24 cellular contexts compared by ENCODE assay signal in the genomic region with DNA sequence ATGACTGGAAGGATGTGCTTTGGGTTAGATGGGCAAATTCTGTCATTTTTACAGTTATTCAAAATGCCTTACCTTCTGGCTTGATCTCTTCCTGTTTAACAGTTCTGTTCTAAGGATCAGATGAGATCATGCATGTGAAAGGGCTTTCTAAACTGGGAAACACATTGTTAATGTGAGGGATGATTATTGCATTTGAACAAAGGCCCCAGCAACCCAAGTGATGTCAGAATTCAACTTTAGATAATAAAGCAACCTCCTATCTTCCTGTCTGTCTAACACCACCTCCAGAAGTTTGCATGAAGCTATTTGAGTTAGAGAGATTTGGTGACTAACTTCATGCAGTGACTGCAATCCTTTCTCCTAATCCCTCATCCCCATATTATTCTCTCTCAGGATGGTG.
A peak's percentile ranks its signal among the peaks of the same experiment; 100 is the strongest.
DNase-seq lines count a peak whose midpoint lies in the region; ATAC-seq, FAIRE-seq and TF ChIP-seq lines count a peak whose summit lies in the region.
"Had no signal": no experiment of that assay in that cellular context is flagged by ENCODE, and none has a peak within 500 bp of the region (broad histone marks: within the 10 kb centered on the region; RNA-seq: fewer than 3 reads in every experiment).

No MANE protein-coding gene starts in this region.

- H3K36me3 Mint-ChIP-seq in stimulated activated effector memory CD8-positive, alpha-beta T cell treated with anti-CD3 and anti-CD28 coated beads, Interleukin-12 subunit alpha, Interleukin-12 subunit beta, amount 100 ng/mL, for 72 hours, result no peaks in the 10 kb centered on the region
- H3K36me3 Mint-ChIP-seq: WTC11 had no signal

- no peaks in the 10 kb centered on the region for H3K9me3 ChIP-seq in endothelial cell of umbilical vein (replicated peaks; ENCODE audit: control insufficient read depth, insufficient read depth, low read length)
- H3K9me3 ChIP-seq: body of pancreas, SJCRH30, tibial nerve had no signal

- peak overlapping the region; percentile 3 for H3K27ac Mint-ChIP-seq in stimulated activated effector memory CD8-positive, alpha-beta T cell treated with anti-CD3 and anti-CD28 coated beads, Interleukin-12 subunit alpha, Interleukin-12 subunit beta, amount 100 ng/mL, for 72 hours
- H3K27ac Mint-ChIP-seq: activated CD4-positive, alpha-beta T cell treated with anti-CD3 and anti-CD28 coated beads, Interleukin-2, amount 10 ng/mL, durations not matched to agents 7 days and 5 days; activated naive CD8-positive, alpha-beta T cell treated with anti-CD3 and anti-CD28 coated beads, Interleukin-2, amount 50 U/mL, for 24 hours; CD4-positive, CD25-positive, alpha-beta regulatory T cell; WTC11 had no signal

- H2AFZ ChIP-seq in endothelial cell of umbilical vein (ENCODE audit: low read depth, low read length), result no peak overlapping the region

- H3K9ac ChIP-seq in endothelial cell of umbilical vein (replicated peaks; ENCODE audit: extremely low read depth, insufficient read depth, low read length), result no peak overlapping the region

- dilution Hi-C loops in endothelial cell of umbilical vein (cut with MboI; ENCODE audit: extremely low pct_ligation_motif_present, low sequenced_read_pairs), result no loop called here

- BruUV-seq in endothelial cell of umbilical vein (replicated peaks; lab: Mats Ljungman, UMichigan), result no TSS peak

- FAIRE-seq in GM12892 (lab: Jason Lieb, UNC) (peak; percentile 9), endothelial cell of umbilical vein (lab: Jason Lieb, UNC) (peak; percentile 77)
- FAIRE-seq: frontal cortex, small intestine had no signal

- peaks cover 16% of the 10 kb centered on the region for H3K4me1 Mint-ChIP-seq in stimulated activated effector memory CD8-positive, alpha-beta T cell treated with anti-CD3 and anti-CD28 coated beads, Interleukin-12 subunit alpha, Interleukin-12 subunit beta, amount 100 ng/mL, for 72 hours

- H3K9me1 ChIP-seq in endothelial cell of umbilical vein (replicated peaks; ENCODE audit: control insufficient read depth, extremely low read depth, insufficient read depth, low read length), result no peaks in the 10 kb centered on the region

- intact Hi-C loops in endothelial cell of umbilical vein (cut with micrococcal nuclease), result no loop called here

- no peaks in the 10 kb centered on the region for H3K27me3 ChIP-seq in endothelial cell of umbilical vein (ENCODE audit: control insufficient read depth in 2 of 2, insufficient read depth in 2 of 2, low read length in 2 of 2)
- H3K27me3 ChIP-seq: body of pancreas, SJCRH30, tibial nerve had no signal

- H3K27ac ChIP-seq in endothelial cell of umbilical vein (ENCODE audit: insufficient read depth, low read depth, low read length), result peak overlapping the region; percentile 61
- H3K27ac ChIP-seq: body of pancreas, SJCRH30, tibial nerve had no signal

- no peaks in the 10 kb centered on the region for H3K79me2 ChIP-seq in endothelial cell of umbilical vein (ENCODE audit: control insufficient read depth, insufficient read depth, low read length)

- no peaks in the 10 kb centered on the region for H3K9me3 Mint-ChIP-seq in stimulated activated effector memory CD8-positive, alpha-beta T cell treated with anti-CD3 and anti-CD28 coated beads, Interleukin-12 subunit alpha, Interleukin-12 subunit beta, amount 100 ng/mL, for 72 hours
- H3K9me3 Mint-ChIP-seq: activated CD4-positive, alpha-beta T cell treated with anti-CD3 and anti-CD28 coated beads, Interleukin-2, amount 10 ng/mL, durations not matched to agents 7 days and 5 days; activated naive CD8-positive, alpha-beta T cell treated with anti-CD3 and anti-CD28 coated beads, Interleukin-2, amount 50 U/mL, for 24 hours; stimulated activated naive CD8-positive, alpha-beta T cell treated with anti-CD3 and anti-CD28 coated beads, Interleukin-15, amount 100 ng/mL, for 72 hours had no signal

- POLR2A ChIA-PET in endothelial cell of umbilical vein (lab: Charles Lee), result no interaction called here

- no peak overlapping the region for H3K4me3 Mint-ChIP-seq in stimulated activated effector memory CD8-positive, alpha-beta T cell treated with anti-CD3 and anti-CD28 coated beads, Interleukin-12 subunit alpha, Interleukin-12 subunit beta, amount 100 ng/mL, for 72 hours
- H3K4me3 Mint-ChIP-seq: activated CD4-positive, alpha-beta T cell treated with anti-CD3 and anti-CD28 coated beads, Interleukin-2, amount 10 ng/mL, durations not matched to agents 7 days and 5 days; activated naive CD8-positive, alpha-beta T cell treated with anti-CD3 and anti-CD28 coated beads, Interleukin-2, amount 50 U/mL, for 24 hours; CD4-positive, CD25-positive, alpha-beta regulatory T cell; stimulated activated naive CD8-positive, alpha-beta T cell treated with anti-CD3 and anti-CD28 coated beads, Interleukin-15, amount 100 ng/mL, for 72 hours; WTC11 had no signal

- peaks cover 17% of the 10 kb centered on the region for H3K4me1 ChIP-seq in endothelial cell of umbilical vein (ENCODE audit: control insufficient read depth, extremely low read depth, insufficient read depth, low read length)
- H3K4me1 ChIP-seq: SJCRH30 had no signal

- no peak overlapping the region for H3K4me2 ChIP-seq in endothelial cell of umbilical vein (ENCODE audit: insufficient read depth, low read length)

- DNase-seq in GM12892 (ENCODE audit: insufficient read length) (no peak), NB4 (ENCODE audit: low read depth) (peak; percentile 19), endothelial cell of umbilical vein (ENCODE audit: low read depth, low spot score) (peak; percentile 74)
- no peak for DNase-seq in stimulated activated effector memory CD8-positive, alpha-beta T cell treated with anti-CD3 and anti-CD28 coated beads, Interleukin-12 subunit alpha, Interleukin-12 subunit beta, amount 100 ng/mL, for 72 hours (ENCODE audit: low spot score in 2 of 2)
- DNase-seq in activated CD8-positive, alpha-beta memory T cell treated with anti-CD3 and anti-CD28 coated beads, Interleukin-2, amount 50 U/mL, for 48 hours, result no peak
- DNase-seq: activated CD4-positive, alpha-beta T cell treated with anti-CD3 and anti-CD28 coated beads, Interleukin-2, amount 10 ng/mL, durations not matched to agents 7 days and 5 days; activated naive CD8-positive, alpha-beta T cell treated with anti-CD3 and anti-CD28 coated beads, Interleukin-2, amount 50 U/mL, for 24 hours; activated T-cell treated with anti-CD3 and anti-CD28 coated beads, Interleukin-2, amount 50 U/mL, for 48 hours; body of pancreas; CD4-positive, CD25-positive, alpha-beta regulatory T cell; DND-41; GOT3; NCI-H1105; NCI-H1930; NCI-H526 treated with DMSO at 0.1 percent for 48 hours; SJCRH30; small intestine; stimulated activated naive CD8-positive, alpha-beta T cell treated with anti-CD3 and anti-CD28 coated beads, Interleukin-15, amount 100 ng/mL, for 72 hours had no signal

- H3K36me3 ChIP-seq in endothelial cell of umbilical vein (ENCODE audit: control insufficient read depth in 2 of 2, extremely low read depth in 1 of 2, insufficient read depth in 2 of 2, low read length in 2 of 2), result no peaks in the 10 kb centered on the region
- H3K36me3 ChIP-seq: SJCRH30, tibial nerve had no signal

- H4K20me1 ChIP-seq in endothelial cell of umbilical vein (replicated peaks; ENCODE audit: control insufficient read depth, extremely low read depth, insufficient read depth, low read length), result no peaks in the 10 kb centered on the region

- TF ChIP-seq POLR2A in GM12892 (IDR thresholded peaks at IDR 0.05; ENCODE audit: low read depth, low read length), result no peak
- no peak for TF ChIP-seq POLR2A in NB4 (IDR thresholded peaks at IDR 0.05; ENCODE audit: extremely low read depth, insufficient read length)
- no peak for TF ChIP-seq POLR2A in endothelial cell of umbilical vein (IDR thresholded peaks at IDR 0.05; ENCODE audit: low read depth, low read length)

- CTCF ChIA-PET in endothelial cell of umbilical vein (lab: Charles Lee), result interaction anchor here (1.1 to 1.7 kb wide), 2 partner anchors 13 to 221 kb away, joined by 3 to 4 read pairs; no protein-coding TSS in a partner anchor

- TF ChIP-seq CTCF in NB4 (IDR thresholded peaks at IDR 0.05; ENCODE audit: low read depth, low read length) (no peak), endothelial cell of umbilical vein (IDR thresholded peaks at IDR 0.05; ENCODE audit: extremely low read depth in 1 of 2, insufficient read depth in 1 of 2, low read depth in 1 of 2, low read length in 2 of 2) (no peak)

- ATAC-seq in stimulated activated effector memory CD8-positive, alpha-beta T cell treated with anti-CD3 and anti-CD28 coated beads, Interleukin-12 subunit alpha, Interleukin-12 subunit beta, amount 100 ng/mL, for 72 hours, result no peak
- no peak for ATAC-seq in HG02885 (IDR thresholded peaks at IDR 0.05; ENCODE audit: poor library complexity, unreplicated experiment)
- no peak for ATAC-seq in HG03521 (IDR thresholded peaks at IDR 0.05; ENCODE audit: unreplicated experiment)
- ATAC-seq: activated naive CD8-positive, alpha-beta T cell treated with anti-CD3 and anti-CD28 coated beads, Interleukin-2, amount 50 U/mL, for 24 hours; body of pancreas; esophagus mucosa; stimulated activated naive CD8-positive, alpha-beta T cell treated with anti-CD3 and anti-CD28 coated beads, Interleukin-15, amount 100 ng/mL, for 72 hours; WTC11 had no signal

- H3K4me3 ChIP-seq in NB4 (ENCODE audit: low read depth, low read length) (no peak overlapping the region), endothelial cell of umbilical vein (replicated peaks in 1 of 3; ENCODE audit: insufficient read depth in 1 of 3, low read depth in 1 of 3, low read length in 3 of 3) (no peak overlapping the region)
- H3K4me3 ChIP-seq: body of pancreas, SJCRH30, tibial nerve had no signal

TF ChIP-seq in endothelial cell of umbilical vein, 7 proteins besides CTCF, POLR2A, EP300 and RAD21:
- no peak for TF ChIP-seq EZH2 (IDR thresholded peaks at IDR 0.05; ENCODE audit: borderline replicate concordance, low read depth, low read length, severe bottlenecking)
- TF ChIP-seq JUN (IDR thresholded peaks at IDR 0.05; ENCODE audit: borderline replicate concordance, insufficient read depth, insufficient read length, low read depth), result peak; percentile 65
- TF ChIP-seq MYC (IDR thresholded peaks at IDR 0.05; ENCODE audit: low read depth, low read length), result no peak
- peak; percentile 9 for TF ChIP-seq FOS (IDR thresholded peaks at IDR 0.05; ENCODE audit: borderline replicate concordance, insufficient read depth, low read length)

Comparison
In these comparisons a context has a peak if more than half of its experiments do, and no peak if none do; other contexts are left out.
1. DNase-seq: peak in NB4 (single experiment) and endothelial cell of umbilical vein (single experiment); none in GM12892 (single experiment), stimulated activated effector memory CD8-positive, alpha-beta T cell treated with anti-CD3 and anti-CD28 coated beads, Interleukin-12 subunit alpha, Interleukin-12 subunit beta, amount 100 ng/mL, for 72 hours (0 of 2) and activated CD8-positive, alpha-beta memory T cell treated with anti-CD3 and anti-CD28 coated beads, Interleukin-2, amount 50 U/mL, for 48 hours (single experiment).